In the genomic region with DNA sequence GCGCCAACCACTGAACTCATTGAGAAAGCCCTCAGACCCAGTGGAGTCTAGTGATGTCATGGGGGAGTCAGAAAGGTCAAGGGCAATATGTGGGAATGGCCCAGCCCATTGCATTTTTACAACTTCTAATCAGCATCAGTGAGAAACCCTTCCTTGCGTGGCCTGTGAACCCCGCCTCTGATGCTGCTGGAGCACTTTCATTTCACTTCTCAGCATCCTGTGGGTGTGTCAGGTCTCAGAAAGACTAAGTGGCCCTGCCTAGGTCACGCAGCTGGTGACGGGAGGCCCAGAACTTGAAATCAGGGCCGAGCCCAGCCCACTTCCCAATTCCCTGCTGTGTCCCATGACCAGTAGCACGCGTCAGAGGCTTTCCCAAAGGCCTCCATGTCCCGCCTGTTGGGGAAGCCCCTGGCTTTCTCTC, we compare ENCODE assay signal across 1 cellular context.
TF ChIP-seq lines count a peak whose summit lies in the region.

No MANE protein-coding gene starts in this region.

TF ChIP-seq in GM23338, 12 proteins besides CTCF, POLR2A, EP300 and RAD21 (continued from another document):
- TF ChIP-seq, protein P1, sequence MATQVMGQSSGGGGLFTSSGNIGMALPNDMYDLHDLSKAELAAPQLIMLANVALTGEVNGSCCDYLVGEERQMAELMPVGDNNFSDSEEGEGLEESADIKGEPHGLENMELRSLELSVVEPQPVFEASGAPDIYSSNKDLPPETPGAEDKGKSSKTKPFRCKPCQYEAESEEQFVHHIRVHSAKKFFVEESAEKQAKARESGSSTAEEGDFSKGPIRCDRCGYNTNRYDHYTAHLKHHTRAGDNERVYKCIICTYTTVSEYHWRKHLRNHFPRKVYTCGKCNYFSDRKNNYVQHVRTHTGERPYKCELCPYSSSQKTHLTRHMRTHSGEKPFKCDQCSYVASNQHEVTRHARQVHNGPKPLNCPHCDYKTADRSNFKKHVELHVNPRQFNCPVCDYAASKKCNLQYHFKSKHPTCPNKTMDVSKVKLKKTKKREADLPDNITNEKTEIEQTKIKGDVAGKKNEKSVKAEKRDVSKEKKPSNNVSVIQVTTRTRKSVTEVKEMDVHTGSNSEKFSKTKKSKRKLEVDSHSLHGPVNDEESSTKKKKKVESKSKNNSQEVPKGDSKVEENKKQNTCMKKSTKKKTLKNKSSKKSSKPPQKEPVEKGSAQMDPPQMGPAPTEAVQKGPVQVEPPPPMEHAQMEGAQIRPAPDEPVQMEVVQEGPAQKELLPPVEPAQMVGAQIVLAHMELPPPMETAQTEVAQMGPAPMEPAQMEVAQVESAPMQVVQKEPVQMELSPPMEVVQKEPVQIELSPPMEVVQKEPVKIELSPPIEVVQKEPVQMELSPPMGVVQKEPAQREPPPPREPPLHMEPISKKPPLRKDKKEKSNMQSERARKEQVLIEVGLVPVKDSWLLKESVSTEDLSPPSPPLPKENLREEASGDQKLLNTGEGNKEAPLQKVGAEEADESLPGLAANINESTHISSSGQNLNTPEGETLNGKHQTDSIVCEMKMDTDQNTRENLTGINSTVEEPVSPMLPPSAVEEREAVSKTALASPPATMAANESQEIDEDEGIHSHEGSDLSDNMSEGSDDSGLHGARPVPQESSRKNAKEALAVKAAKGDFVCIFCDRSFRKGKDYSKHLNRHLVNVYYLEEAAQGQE (IDR thresholded peaks at IDR 0.05; ENCODE audit: unreplicated experiment), result no peak
